ENCODE assay signal across 11 cellular contexts in the genomic region with DNA sequence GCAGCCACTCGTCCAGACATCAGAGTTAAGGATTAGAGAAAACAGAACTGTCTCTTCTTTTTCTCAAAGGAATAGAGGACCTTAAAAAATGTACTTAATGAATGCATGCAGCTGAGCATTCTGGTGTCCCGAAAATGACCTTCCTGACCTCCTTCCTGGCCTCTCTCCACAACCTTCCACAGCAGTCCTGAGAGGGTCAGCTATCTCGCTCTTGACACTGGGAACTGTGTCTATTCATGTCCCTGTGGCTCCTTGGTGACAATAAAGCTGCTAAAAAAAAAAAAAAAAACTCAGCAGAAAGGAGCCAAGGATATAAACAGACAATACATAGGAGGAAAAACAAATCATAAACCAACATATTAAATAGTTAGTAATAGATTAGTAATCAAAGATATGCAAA.
DNase-seq lines count a peak whose midpoint lies in the region; ATAC-seq and TF ChIP-seq lines count a peak whose summit lies in the region.
"Had no signal": no experiment of that assay in that cellular context is flagged by ENCODE, and none has a peak within 500 bp of the region (broad histone marks: within the 10 kb centered on the region; RNA-seq: fewer than 3 reads in every experiment).

No MANE protein-coding gene starts in this region.

- H3K9me3 ChIP-seq in left ventricle myocardium inferior (replicated peaks), result no peaks in the 10 kb centered on the region
- H3K9me3 ChIP-seq in trophoblast cell (ENCODE audit: insufficient read depth, low read depth, low read length), result peaks cover 1% of the 10 kb centered on the region
- H3K9me3 ChIP-seq: Caco-2 had no signal

- no peak overlapping the region for H3K27ac ChIP-seq in left ventricle myocardium inferior (replicated peaks)
- no peak overlapping the region for H3K27ac ChIP-seq in trophoblast cell (ENCODE audit: low read depth, low read length)
- H3K27ac ChIP-seq: C4-2B had no signal

- H3K4ac ChIP-seq in trophoblast cell (ENCODE audit: low read depth, low read length), result no peak overlapping the region

- WGBS in trophoblast cell (ENCODE audit: extremely low coverage, insufficient coverage, insufficient read length), result no CpG with 5 or more reads among the region's 3 CpGs

- H3K4me1 Mint-ChIP-seq in neural crest cell (peaks cover 31% of the 10 kb centered on the region), WTC11 (no peaks in the 10 kb centered on the region)
- H3K4me1 Mint-ChIP-seq: H9 had no signal

- no peaks in the 10 kb centered on the region for H3K79me1 ChIP-seq in trophoblast cell (ENCODE audit: low read length)

- H3K14ac ChIP-seq in trophoblast cell (ENCODE audit: low read length), result no peak overlapping the region

- TF ChIP-seq CTCF in left ventricle myocardium inferior (IDR thresholded peaks at IDR 0.05; ENCODE audit: borderline replicate concordance) (no peak), neural crest cell (conservative IDR thresholded peaks at IDR 0.05) (no peak), WTC11 (IDR thresholded peaks at IDR 0.05) (no peak)

- no peak overlapping the region for H4K8ac ChIP-seq in trophoblast cell (ENCODE audit: low read depth, low read length)

- H3K4me2 ChIP-seq in trophoblast cell (ENCODE audit: low read length), result no peak overlapping the region

- no peaks in the 10 kb centered on the region for H3K27me3 Mint-ChIP-seq in neural crest cell (ENCODE audit: low read depth)
- H3K27me3 Mint-ChIP-seq in WTC11 (ENCODE audit: low read depth), result no peaks in the 10 kb centered on the region

- H3K27me3 ChIP-seq in left ventricle myocardium inferior (ENCODE audit: low read depth) (no peaks in the 10 kb centered on the region), trophoblast cell (ENCODE audit: insufficient read depth, low read length) (no peaks in the 10 kb centered on the region)

- POLR2A ChIA-PET in WTC11 (lab: Charles Lee), result no interaction called here

- no peak overlapping the region for H2AK5ac ChIP-seq in trophoblast cell (ENCODE audit: low read length)

- H3K23ac ChIP-seq in trophoblast cell (ENCODE audit: low read length), result no peak overlapping the region

- no peak overlapping the region for H2AFZ ChIP-seq in trophoblast cell (ENCODE audit: insufficient read depth, low read length, poor library complexity)

- H2BK12ac ChIP-seq in trophoblast cell (ENCODE audit: low read length), result no peak overlapping the region

- no peak overlapping the region for H3K9ac ChIP-seq in trophoblast cell (ENCODE audit: low read length)

- H3K27ac Mint-ChIP-seq in neural crest cell (ENCODE audit: unreplicated experiment) (peak overlapping the region; percentile 60), WTC11 (no peak overlapping the region)
- H3K27ac Mint-ChIP-seq: CD4-positive, alpha-beta T cell had no signal

- H3K36me3 ChIP-seq in left ventricle myocardium inferior (no peaks in the 10 kb centered on the region), trophoblast cell (ENCODE audit: control insufficient read depth in 1 of 2, insufficient read depth in 2 of 2, low read length in 2 of 2) (no peaks in the 10 kb centered on the region)

- H3K4me3 Mint-ChIP-seq in neural crest cell, result no peak overlapping the region
- H3K4me3 Mint-ChIP-seq in WTC11, result no peak overlapping the region
- H3K4me3 Mint-ChIP-seq: CD4-positive, alpha-beta T cell; H9 had no signal

- intact Hi-C loops in left ventricle myocardium superior (cut with micrococcal nuclease), result no loop called here
- intact Hi-C loops in left ventricle myocardium inferior (cut with micrococcal nuclease), result no loop called here

- H3K4me3 ChIP-seq in left ventricle myocardium inferior, result no peak overlapping the region
- H3K4me3 ChIP-seq in trophoblast cell (ENCODE audit: low read depth, low read length), result peak overlapping the region; percentile 8

- H4K91ac ChIP-seq in trophoblast cell (ENCODE audit: low read depth, low read length), result no peak overlapping the region

- no peaks in the 10 kb centered on the region for H3K4me1 ChIP-seq in left ventricle myocardium inferior
- no peaks in the 10 kb centered on the region for H3K4me1 ChIP-seq in trophoblast cell (ENCODE audit: control insufficient read depth in 1 of 2, insufficient read depth in 2 of 2, low read length in 2 of 2)
- H3K4me1 ChIP-seq: Caco-2 had no signal

- H3K79me2 ChIP-seq in trophoblast cell (ENCODE audit: control insufficient read depth, insufficient read depth, low read length, poor library complexity), result no peaks in the 10 kb centered on the region

- ATAC-seq in left ventricle myocardium superior (peak; percentile 66), WTC11 (no peak)

- H3K36me3 Mint-ChIP-seq in neural crest cell (ENCODE audit: low read depth), result no peaks in the 10 kb centered on the region
- no peaks in the 10 kb centered on the region for H3K36me3 Mint-ChIP-seq in WTC11

- H4K12ac ChIP-seq in trophoblast cell (ENCODE audit: low read depth, low read length), result no peak overlapping the region

- no peaks in the 10 kb centered on the region for H3K9me3 Mint-ChIP-seq in neural crest cell
- peaks cover 13% of the 10 kb centered on the region; the same call in 1 of the 2 replicates for H3K9me3 Mint-ChIP-seq in WTC11

- H2BK5ac ChIP-seq in trophoblast cell (ENCODE audit: low read depth, low read length, poor library complexity), result no peak overlapping the region

- H2BK120ac ChIP-seq in trophoblast cell (ENCODE audit: insufficient read depth, low read length, poor library complexity), result no peak overlapping the region

- CTCF ChIA-PET in WTC11 (lab: Charles Lee), result interaction anchor here (1.6 kb wide), 1 partner anchor 32 kb away, joined by 6 read pairs; no protein-coding TSS in a partner anchor

- H3K18ac ChIP-seq in trophoblast cell (ENCODE audit: low read length), result no peak overlapping the region

- no peak for DNase-seq in left ventricle myocardium superior
- no peak for DNase-seq in left ventricle myocardium inferior
- DNase-seq in neural crest cell (ENCODE audit: low read depth, low spot score), result no peak
- DNase-seq in trophoblast cell, result no peak
- DNase-seq in WTC11 (ENCODE audit: low spot score), result no peak
- no peak for DNase-seq in mucosa of gallbladder (ENCODE audit: low spot score)
- DNase-seq: ACHN; Caco-2; CD4-positive, alpha-beta T cell; H9 had no signal

TF ChIP-seq in WTC11, 78 proteins besides CTCF, POLR2A, EP300 and RAD21:
- no peak for TF ChIP-seq ATF2 (CRISPR knock-in tag; IDR thresholded peaks at IDR 0.05; ENCODE audit: borderline replicate concordance, low read depth)
- TF ChIP-seq ZSCAN18 (CRISPR knock-in tag; IDR thresholded peaks at IDR 0.05), result no peak
- no peak for TF ChIP-seq RORB (CRISPR knock-in tag; IDR thresholded peaks at IDR 0.05)
- TF ChIP-seq PRRX2 (CRISPR knock-in tag; IDR thresholded peaks at IDR 0.05), result no peak
- TF ChIP-seq, protein P1, sequence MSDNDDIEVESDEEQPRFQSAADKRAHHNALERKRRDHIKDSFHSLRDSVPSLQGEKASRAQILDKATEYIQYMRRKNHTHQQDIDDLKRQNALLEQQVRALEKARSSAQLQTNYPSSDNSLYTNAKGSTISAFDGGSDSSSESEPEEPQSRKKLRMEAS (CRISPR knock-in tag; IDR thresholded peaks at IDR 0.05), result no peak
